In the genomic region with DNA sequence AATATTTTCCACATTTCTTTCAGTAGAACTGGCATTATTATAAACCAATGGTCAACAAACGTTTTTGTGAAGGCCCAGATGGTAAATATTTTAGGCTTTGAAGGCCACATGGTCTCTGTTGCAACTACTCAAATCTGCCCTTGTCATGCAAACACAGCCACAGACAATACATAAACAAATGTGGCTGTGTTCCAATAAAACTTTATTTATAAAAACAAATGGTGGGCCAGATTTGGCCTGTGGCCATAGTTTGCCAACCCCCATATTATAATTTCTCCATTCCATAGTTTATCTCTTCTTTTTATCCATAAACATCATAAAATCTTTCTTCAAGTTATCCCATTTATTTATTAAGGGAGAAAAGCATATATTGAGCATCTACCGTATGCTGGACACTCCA, we compare ENCODE assay signal across 37 cellular contexts.
"Had no signal": no experiment of that assay in that cellular context is flagged by ENCODE, and none has a peak within 500 bp of the region (broad histone marks: within the 10 kb centered on the region; RNA-seq: fewer than 3 reads in every experiment).

No MANE protein-coding gene starts in this region.

- H3K4me3 ChIP-seq: adrenal gland, body of pancreas, breast epithelium had no signal

- H3K36me3 ChIP-seq: adrenal gland, brain microvascular endothelial cell, breast epithelium had no signal

- ATAC-seq: activated CD8-positive, alpha-beta T cell treated with anti-CD3 and anti-CD28 coated beads for 36 hours; activated naive CD4-positive, alpha-beta T cell treated with anti-CD3 and anti-CD28 coated beads, Interleukin-2, amount 50 U/mL, for 72 hours; activated T-cell treated with anti-CD3 and anti-CD28 coated beads, Interleukin-2, amount 50 U/mL, for 4 hours; activated T-cell treated with anti-CD3 and anti-CD28 coated beads, Interleukin-2, amount 50 U/mL, for 72 hours; activated T-helper 17 cell treated with anti-CD3 and anti-CD28 coated beads, Interleukin-2, amount 50 U/mL, for 72 hours; body of pancreas had no signal

- DNase-seq: activated B cell treated with CpG ODN at 0.5 μM for 24 hours; activated CD4-positive, alpha-beta memory T cell treated with anti-CD3 and anti-CD28 coated beads for 36 hours; activated CD4-positive, alpha-beta T cell treated with anti-CD3 and anti-CD28 coated beads for 4 hours; activated CD4-positive, alpha-beta T cell treated with anti-CD3 and anti-CD28 coated beads, Interleukin-2, amount 10 ng/mL, durations not matched to agents 24 days and 14 days; activated CD4-positive, alpha-beta T cell treated with anti-CD3 and anti-CD28 coated beads, Interleukin-2, amount 50 U/mL, for 1 hour; activated CD4-positive, alpha-beta T cell treated with anti-CD3 and anti-CD28 coated beads, Interleukin-2, amount 50 U/mL, for 4 hours; activated CD4-positive, CD25-positive, alpha-beta regulatory T cell treated with anti-CD3 and anti-CD28 coated beads, Interleukin-2, amount 50 U/mL, for 72 hours; activated CD8-positive, alpha-beta memory T cell treated with anti-CD3 and anti-CD28 coated beads, Interleukin-2, amount 50 U/mL, for 4 hours; activated CD8-positive, alpha-beta T cell treated with anti-CD3 and anti-CD28 coated beads for 36 hours; activated effector memory CD4-positive, alpha-beta T cell treated with anti-CD3 and anti-CD28 coated beads, Interleukin-2, amount 50 U/mL, for 16 hours; activated gamma-delta T cell treated with Interleukin-2 at 50 U/mL for 16 hours; activated naive CD4-positive, alpha-beta T cell; activated naive CD4-positive, alpha-beta T cell treated with anti-CD3 and anti-CD28 coated beads for 36 hours; activated naive CD4-positive, alpha-beta T cell treated with anti-CD3 and anti-CD28 coated beads, Interleukin-2, amount 50 U/mL, for 16 hours; activated naive CD8-positive, alpha-beta T cell treated with anti-CD3 and anti-CD28 coated beads for 36 hours; activated T-cell treated with anti-CD3 and anti-CD28 coated beads for 4 hours; activated T-cell treated with anti-CD3 and anti-CD28 coated beads, Interleukin-2, amount 50 U/mL, for 1 hour; activated T-cell treated with anti-CD3 and anti-CD28 coated beads, Interleukin-2, amount 50 U/mL, for 4 hours; activated T-cell treated with anti-CD3 and anti-CD28 coated beads, Interleukin-2, amount 50 U/mL, for 72 hours; adrenal gland; amniotic stem cell; aorta; brain microvascular endothelial cell; central memory CD4-positive, alpha-beta T cell; T-helper 1 cell; T-helper 2 cell; T-helper 9 cell had no signal

- H3K4me3 Mint-ChIP-seq: activated B cell treated with CpG ODN at 0.5 μM for 24 hours; activated CD4-positive, alpha-beta memory T cell treated with anti-CD3 and anti-CD28 coated beads for 36 hours; activated CD4-positive, alpha-beta T cell treated with anti-CD3 and anti-CD28 coated beads, Interleukin-2, amount 10 ng/mL, durations not matched to agents 24 days and 14 days; activated CD8-positive, alpha-beta T cell treated with anti-CD3 and anti-CD28 coated beads for 36 hours; activated naive CD4-positive, alpha-beta T cell treated with anti-CD3 and anti-CD28 coated beads for 36 hours; activated naive CD8-positive, alpha-beta T cell treated with anti-CD3 and anti-CD28 coated beads for 36 hours; activated T-cell treated with anti-CD3 and anti-CD28 coated beads, Interleukin-2, amount 50 U/mL, for 4 hours; activated T-cell treated with anti-CD3 and anti-CD28 coated beads, Interleukin-2, amount 50 U/mL, for 72 hours; activated T-helper 1 cell treated with anti-CD3 and anti-CD28 coated beads, Interleukin-12 subunit alpha, Interleukin-12 subunit beta, Interleukin-2, Interleukin-4 antibody, amounts not matched to agents 30 ng/mL and 10 ng/mL and 1 ng/mL, durations not matched to agents 14 hours and 24 hours and 36 hours; activated T-helper 17 cell treated with anti-CD3 and anti-CD28 coated beads, Interleukin-2, amount 50 U/mL, for 72 hours; T-helper 1 cell treated with Interleukin-12 subunit alpha and Interleukin-12 subunit beta and Interleukin-4 antibody, amounts not matched to agents 30 μg/mL and 1 μg/mL, for 36 hours; T-helper 2 cell treated with Interferon-gamma antibody and Interleukin-4, amounts not matched to agents 5 μg/mL and 100 μg/mL, for 36 hours had no signal

- H3K9me3 ChIP-seq: adrenal gland, body of pancreas, breast epithelium had no signal

- H3K9me3 Mint-ChIP-seq: activated B cell treated with CpG ODN at 0.5 μM for 24 hours; activated CD4-positive, alpha-beta memory T cell treated with anti-CD3 and anti-CD28 coated beads for 36 hours; activated naive CD4-positive, alpha-beta T cell treated with anti-CD3 and anti-CD28 coated beads for 36 hours; activated naive CD8-positive, alpha-beta T cell treated with anti-CD3 and anti-CD28 coated beads for 36 hours; activated T-cell treated with anti-CD3 and anti-CD28 coated beads, Interleukin-2, amount 50 U/mL, for 4 hours; activated T-helper 1 cell treated with anti-CD3 and anti-CD28 coated beads, Interleukin-12 subunit alpha, Interleukin-12 subunit beta, Interleukin-2, Interleukin-4 antibody, amounts not matched to agents 30 ng/mL and 10 ng/mL and 1 ng/mL, durations not matched to agents 14 hours and 24 hours and 36 hours; T-helper 1 cell treated with Interleukin-12 subunit alpha and Interleukin-12 subunit beta and Interleukin-4 antibody, amounts not matched to agents 30 μg/mL and 1 μg/mL, for 36 hours; T-helper 2 cell treated with Interferon-gamma antibody and Interleukin-4, amounts not matched to agents 5 μg/mL and 100 μg/mL, for 36 hours had no signal

- H3K27me3 ChIP-seq: adrenal gland, body of pancreas, brain microvascular endothelial cell, breast epithelium had no signal

- H3K27me3 Mint-ChIP-seq: activated B cell treated with CpG ODN at 0.5 μM for 24 hours; activated CD4-positive, alpha-beta memory T cell treated with anti-CD3 and anti-CD28 coated beads for 36 hours; activated CD4-positive, alpha-beta T cell treated with anti-CD3 and anti-CD28 coated beads, Interleukin-2, amount 10 ng/mL, durations not matched to agents 24 days and 14 days; activated CD8-positive, alpha-beta T cell treated with anti-CD3 and anti-CD28 coated beads for 36 hours; activated naive CD8-positive, alpha-beta T cell treated with anti-CD3 and anti-CD28 coated beads for 36 hours; activated T-helper 17 cell treated with anti-CD3 and anti-CD28 coated beads, Interleukin-2, amount 50 U/mL, for 72 hours had no signal

- FAIRE-seq: astrocyte, TTC549 had no signal

- H3K27ac Mint-ChIP-seq: activated B cell treated with CpG ODN at 0.5 μM for 24 hours; activated CD4-positive, alpha-beta memory T cell treated with anti-CD3 and anti-CD28 coated beads for 36 hours; activated CD4-positive, alpha-beta T cell treated with anti-CD3 and anti-CD28 coated beads, Interleukin-2, amount 10 ng/mL, durations not matched to agents 24 days and 14 days; activated CD8-positive, alpha-beta T cell treated with anti-CD3 and anti-CD28 coated beads for 36 hours; activated naive CD4-positive, alpha-beta T cell treated with anti-CD3 and anti-CD28 coated beads for 36 hours; activated naive CD8-positive, alpha-beta T cell treated with anti-CD3 and anti-CD28 coated beads for 36 hours; activated T-cell treated with anti-CD3 and anti-CD28 coated beads, Interleukin-2, amount 50 U/mL, for 72 hours; activated T-helper 17 cell treated with anti-CD3 and anti-CD28 coated beads, Interleukin-2, amount 50 U/mL, for 72 hours; T-helper 1 cell treated with Interleukin-12 subunit alpha and Interleukin-12 subunit beta and Interleukin-4 antibody, amounts not matched to agents 30 μg/mL and 1 μg/mL, for 36 hours; T-helper 2 cell treated with Interferon-gamma antibody and Interleukin-4, amounts not matched to agents 5 μg/mL and 100 μg/mL, for 36 hours had no signal

- H3K4me1 ChIP-seq: adrenal gland, body of pancreas, breast epithelium had no signal

- H3K27ac ChIP-seq: adrenal gland, brain microvascular endothelial cell, breast epithelium, VCaP had no signal
